Comparison of ENCODE assay signal across 1 cellular context in the genomic region with DNA sequence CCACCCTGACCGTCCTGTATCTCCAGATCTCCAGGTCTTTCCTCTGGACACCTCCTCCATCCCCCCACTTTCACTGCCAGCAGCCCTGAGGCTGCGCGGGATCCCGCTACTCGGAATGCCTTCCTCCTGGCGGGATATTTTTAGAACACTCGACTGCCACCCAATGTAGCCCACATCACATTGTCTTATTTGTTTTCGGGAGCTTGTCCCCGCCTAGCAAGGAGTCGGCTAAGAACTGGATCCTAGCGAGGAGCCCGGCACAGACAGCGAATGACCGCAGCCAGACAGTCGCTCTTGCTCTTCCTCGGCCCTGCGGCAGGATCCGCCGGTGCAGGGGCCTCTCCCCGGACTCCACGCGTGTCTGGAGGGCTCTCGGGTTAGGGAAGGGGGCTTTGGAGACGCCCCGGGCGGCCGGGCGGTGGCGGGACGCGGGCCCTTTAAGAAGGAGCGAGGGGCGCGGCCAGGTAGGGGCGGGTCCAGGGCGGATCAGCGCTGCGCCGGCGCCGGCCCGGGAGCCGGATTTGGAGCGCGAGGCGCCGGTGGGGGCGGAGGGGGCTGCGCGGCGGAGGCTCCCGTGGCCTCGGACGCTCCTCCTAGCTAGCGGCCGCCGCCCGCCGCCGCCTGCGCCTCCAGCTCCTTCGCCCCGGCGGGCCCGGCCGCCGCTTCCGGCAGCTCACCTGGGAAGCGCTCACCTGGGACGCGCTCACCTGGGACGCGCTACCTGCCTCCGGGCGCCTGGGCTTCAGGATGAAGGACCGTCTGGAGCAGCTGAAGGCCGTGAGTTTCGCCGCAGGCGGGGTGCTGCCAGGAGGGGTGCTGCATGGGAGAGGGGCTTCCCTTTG.
TF ChIP-seq lines count a peak whose summit lies in the region.

A gene (plus strand): TSS at position 518 of the 842 bp plus-strand sequence. CDS start 230 bp downstream, at position 748.

TF ChIP-seq in HepG2, 621 proteins besides CTCF, POLR2A, EP300 and RAD21 (continued from another document):
- TF ChIP-seq, protein P1, sequence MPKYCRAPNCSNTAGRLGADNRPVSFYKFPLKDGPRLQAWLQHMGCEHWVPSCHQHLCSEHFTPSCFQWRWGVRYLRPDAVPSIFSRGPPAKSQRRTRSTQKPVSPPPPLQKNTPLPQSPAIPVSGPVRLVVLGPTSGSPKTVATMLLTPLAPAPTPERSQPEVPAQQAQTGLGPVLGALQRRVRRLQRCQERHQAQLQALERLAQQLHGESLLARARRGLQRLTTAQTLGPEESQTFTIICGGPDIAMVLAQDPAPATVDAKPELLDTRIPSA (CRISPR knock-in tag; IDR thresholded peaks at IDR 0.05; ENCODE audit: borderline replicate concordance), result 0 out of 2 replicates have a peak, but pooled peaks have one; percentile 67
- TF ChIP-seq TRIM24 (CRISPR knock-in tag; IDR thresholded peaks at IDR 0.05) (no peak), ZNF3 (CRISPR knock-in tag; IDR thresholded peaks at IDR 0.05) (no peak), ETV5 (CRISPR knock-in tag; IDR thresholded peaks at IDR 0.05; ENCODE audit: borderline replicate concordance) (0 out of 2 replicates have a peak, but pooled peaks have one; percentile 3), KDM1A (CRISPR knock-in tag; IDR thresholded peaks at IDR 0.05) (no peak), HNRNPUL1 (IDR thresholded peaks at IDR 0.05; ENCODE audit: low read depth, low read length) (no peak), ZNF232 (CRISPR knock-in tag; IDR thresholded peaks at IDR 0.05; ENCODE audit: borderline replicate concordance) (0 out of 2 replicates have a peak, but pooled peaks have one; percentile 19), BRD4 (CRISPR knock-in tag; IDR thresholded peaks at IDR 0.05) (no peak), MEIS1 (CRISPR knock-in tag; IDR thresholded peaks at IDR 0.05; ENCODE audit: borderline replicate concordance) (0 out of 2 replicates have a peak, but pooled peaks have one; percentile 34), KDM4B (CRISPR knock-in tag; IDR thresholded peaks at IDR 0.05) (no peak), KDM3A (CRISPR knock-in tag; IDR thresholded peaks at IDR 0.05; ENCODE audit: low read depth) (peak; percentile 34; the same call in 1 of the 2 replicates), AGO2 (optimal IDR thresholded peaks at IDR 0.05; ENCODE audit: low read depth, low read length) (peak; percentile 59), ZBTB7A (CRISPR knock-in tag; IDR thresholded peaks at IDR 0.05) (no peak), ZNF264 (CRISPR knock-in tag; IDR thresholded peaks at IDR 0.05) (no peak), GPN1 (CRISPR knock-in tag; IDR thresholded peaks at IDR 0.05; ENCODE audit: borderline replicate concordance) (no peak), ZFP90 (CRISPR knock-in tag; IDR thresholded peaks at IDR 0.05; ENCODE audit: borderline replicate concordance) (no peak), SRY (CRISPR knock-in tag; IDR thresholded peaks at IDR 0.05) (0 out of 2 replicates have a peak, but pooled peaks have one; percentile 54), ZEB1 (IDR thresholded peaks at IDR 0.05; ENCODE audit: insufficient replicate concordance, low read depth) (peak; percentile 98), YEATS4 (CRISPR knock-in tag; IDR thresholded peaks at IDR 0.05; ENCODE audit: borderline replicate concordance) (0 out of 2 replicates have a peak, but pooled peaks have one; percentile 12), MTA1 (CRISPR knock-in tag; IDR thresholded peaks at IDR 0.05; ENCODE audit: borderline replicate concordance) (0 out of 2 replicates have a peak, but pooled peaks have one; percentile 57)
- TF ChIP-seq, protein P2, sequence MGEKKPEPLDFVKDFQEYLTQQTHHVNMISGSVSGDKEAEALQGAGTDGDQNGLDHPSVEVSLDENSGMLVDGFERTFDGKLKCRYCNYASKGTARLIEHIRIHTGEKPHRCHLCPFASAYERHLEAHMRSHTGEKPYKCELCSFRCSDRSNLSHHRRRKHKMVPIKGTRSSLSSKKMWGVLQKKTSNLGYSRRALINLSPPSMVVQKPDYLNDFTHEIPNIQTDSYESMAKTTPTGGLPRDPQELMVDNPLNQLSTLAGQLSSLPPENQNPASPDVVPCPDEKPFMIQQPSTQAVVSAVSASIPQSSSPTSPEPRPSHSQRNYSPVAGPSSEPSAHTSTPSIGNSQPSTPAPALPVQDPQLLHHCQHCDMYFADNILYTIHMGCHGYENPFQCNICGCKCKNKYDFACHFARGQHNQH (CRISPR knock-in tag; IDR thresholded peaks at IDR 0.05), result no peak
- TF ChIP-seq, protein P3, sequence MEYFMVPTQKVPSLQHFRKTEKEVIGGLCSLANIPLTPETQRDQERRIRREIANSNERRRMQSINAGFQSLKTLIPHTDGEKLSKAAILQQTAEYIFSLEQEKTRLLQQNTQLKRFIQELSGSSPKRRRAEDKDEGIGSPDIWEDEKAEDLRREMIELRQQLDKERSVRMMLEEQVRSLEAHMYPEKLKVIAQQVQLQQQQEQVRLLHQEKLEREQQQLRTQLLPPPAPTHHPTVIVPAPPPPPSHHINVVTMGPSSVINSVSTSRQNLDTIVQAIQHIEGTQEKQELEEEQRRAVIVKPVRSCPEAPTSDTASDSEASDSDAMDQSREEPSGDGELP (IDR thresholded peaks at IDR 0.05; ENCODE audit: borderline replicate concordance, low read depth), result 0 out of 2 replicates have a peak, but pooled peaks have one; percentile 3
TF ChIP-seq in HepG2: peak in this region for 36.
